Comparison of ENCODE assay signal across 35 cellular contexts in the genomic region with DNA sequence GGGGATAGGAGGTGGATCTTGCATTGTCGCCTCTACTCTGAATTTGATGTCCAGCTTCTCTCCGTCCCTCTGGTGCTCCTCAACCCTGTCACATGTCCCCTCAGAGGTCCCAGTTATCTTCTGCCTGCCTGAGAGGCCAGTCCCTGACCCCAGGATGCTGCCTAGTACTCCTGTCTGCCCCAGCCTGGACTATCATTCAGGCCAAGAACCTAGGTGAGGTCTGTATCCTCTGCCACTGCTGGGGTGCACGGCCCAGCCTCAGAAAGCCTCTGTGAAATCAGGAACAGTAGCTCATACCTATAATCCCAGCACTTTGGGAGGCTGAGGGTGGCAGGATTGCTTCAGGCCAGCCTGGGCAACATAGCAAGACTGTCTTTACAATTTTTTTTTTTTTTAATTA. TPM values are rescaled to one million over a fixed set of nuclear protein-coding genes. Genes with fewer than 3 reads are reported as not detected.
DNase-seq lines count a peak whose midpoint lies in the region; ATAC-seq and TF ChIP-seq lines count a peak whose summit lies in the region.
"Had no signal": no experiment of that assay in that cellular context is flagged by ENCODE, and none has a peak within 500 bp of the region (broad histone marks: within the 10 kb centered on the region; RNA-seq: fewer than 3 reads in every experiment).

No MANE protein-coding gene starts in this region.

- H3K4me1 Mint-ChIP-seq in activated CD8-positive, alpha-beta memory T cell treated with anti-CD3 and anti-CD28 coated beads, Interleukin-2, amount 10 ng/mL, durations not matched to agents 7 days and 5 days, result peaks cover 15% of the 10 kb centered on the region
- H3K4me1 Mint-ChIP-seq: mesothelial cell of epicardium had no signal

- no peak overlapping the region for H3K27ac ChIP-seq in HEK293 (ENCODE audit: extremely low read depth, low read depth, low read length)
- no peak overlapping the region for H3K27ac ChIP-seq in SK-N-SH (ENCODE audit: low read depth in 2 of 2, low read length in 1 of 2)
- H3K27ac ChIP-seq: brain microvascular endothelial cell, epithelial cell of prostate, neutrophil, right lobe of liver, suprapubic skin had no signal

- H3K4me2 ChIP-seq in SK-N-SH, result no peak overlapping the region

- H3K9ac ChIP-seq in SK-N-SH, result no peak overlapping the region

- H3K36me3 ChIP-seq in HEK293 (ENCODE audit: control insufficient read depth in 2 of 2, insufficient read depth in 1 of 2, low read length in 2 of 2) (peaks cover 4 to 42% of the 10 kb centered on the region in 2 experiments; a peak in 2 of 3 replicates), SK-N-SH (replicated peaks in 1 of 2; ENCODE audit: control insufficient read depth in 1 of 2, insufficient read depth in 2 of 2, low read length in 1 of 2) (peaks cover 3 to 13% of the 10 kb centered on the region in 2 experiments)

- no peak for TF ChIP-seq RAD21 in SK-N-SH (IDR thresholded peaks at IDR 0.05; ENCODE audit: low read length)

- DNase-seq in activated CD8-positive, alpha-beta memory T cell treated with anti-CD3 and anti-CD28 coated beads, Interleukin-2, amount 50 U/mL, for 48 hours, result peak; percentile 42
- no peak for DNase-seq in activated CD8-positive, alpha-beta memory T cell treated with anti-CD3 and anti-CD28 coated beads, Interleukin-2, amount 10 ng/mL, durations not matched to agents 7 days and 5 days
- peak; percentile 2 for DNase-seq in NAMALWA (ENCODE audit: low spot score)
- DNase-seq in SK-N-SH, result no peak
- no peak for DNase-seq in MV-4-11 (lab: John Stamatoyannopoulos, UW)
- no peak for DNase-seq in stimulated activated CD8-positive, alpha-beta memory T cell treated with anti-CD3 and anti-CD28 coated beads, Interleukin-4, amount 100 ng/mL, for 48 hours
- DNase-seq: 8988T; activated B cell treated with CpG ODN at 0.5 μM for 24 hours; activated CD4-positive, alpha-beta T cell treated with anti-CD3 and anti-CD28 coated beads, Interleukin-2, amount 50 U/mL, for 1 hour; activated naive CD4-positive, alpha-beta T cell treated with anti-CD3 and anti-CD28 coated beads, Interleukin-2, amount 10 ng/mL, durations not matched to agents 7 days and 5 days; amniotic stem cell; brain microvascular endothelial cell; DMS153; effector CD8-positive, alpha-beta T cell; HCEC 1CT; naive B cell; NCI-H1417 treated with DMSO at 0.1 percent for 48 hours; NCI-H774; right lobe of liver; stimulated activated CD4-positive, alpha-beta T cell treated with anti-CD3 and anti-CD28 coated beads, Interleukin-4, amount 100 ng/mL, for 24 hours; stimulated activated naive B cell treated with anti-CD40 and anti-IgM and Interleukin-4, amounts not matched to agents 10 μg/mL and 1 μg/mL and 100 μg/mL, for 72 hours; T-helper 1 cell had no signal

- no peak overlapping the region for H2AFZ ChIP-seq in SK-N-SH (ENCODE audit: low read depth)

- ATAC-seq in activated CD8-positive, alpha-beta memory T cell treated with anti-CD3 and anti-CD28 coated beads, Interleukin-2, amount 10 ng/mL, durations not matched to agents 7 days and 5 days, result no peak
- ATAC-seq in GM19351 (IDR thresholded peaks at IDR 0.05; ENCODE audit: unreplicated experiment), result no peak

- no peaks in the 10 kb centered on the region for H3K27me3 ChIP-seq in SK-N-SH (ENCODE audit: insufficient read depth)
- H3K27me3 ChIP-seq: brain microvascular endothelial cell, neutrophil, right lobe of liver, suprapubic skin had no signal

- CTCF ChIA-PET in activated CD8-positive, alpha-beta memory T cell treated with anti-CD3 and anti-CD28 coated beads, Interleukin-2, amount 10 ng/mL, durations not matched to agents 7 days and 5 days (lab: Charles Lee), result interaction anchor here (1.6 to 2.0 kb wide), 2 partner anchors 10 to 23 kb away, joined by 5 to 7 read pairs; no protein-coding TSS in a partner anchor
- CTCF ChIA-PET in HEK293 (lab: Yijun Ruan, JAX), result interaction anchor here (0.5 to 0.7 kb wide), 4 partner anchors 16 to 285 kb away, joined by 3 to 4 read pairs (median 4); partner anchors contain the start of genes BAG1 and CHMP5
- CTCF ChIA-PET in SK-N-SH (lab: Yijun Ruan, JAX), result interaction anchor here (0.9 to 1.8 kb wide), 4 partner anchors 8 to 23 kb away, joined by 3 to 5 read pairs (median 4); partner anchors contain the start of genes BAG1 and SPINK4

- H3K9me3 Mint-ChIP-seq in activated CD8-positive, alpha-beta memory T cell treated with anti-CD3 and anti-CD28 coated beads, Interleukin-2, amount 10 ng/mL, durations not matched to agents 7 days and 5 days (ENCODE audit: low read depth), result no peaks in the 10 kb centered on the region
- H3K9me3 Mint-ChIP-seq: activated B cell treated with CpG ODN at 0.5 μM for 24 hours; activated naive CD4-positive, alpha-beta T cell treated with anti-CD3 and anti-CD28 coated beads, Interleukin-2, amount 10 ng/mL, durations not matched to agents 7 days and 5 days; activated T-helper 1 cell treated with anti-CD3 and anti-CD28 coated beads, Interleukin-12 subunit alpha, Interleukin-12 subunit beta, Interleukin-2, Interleukin-4 antibody, amounts not matched to agents 30 ng/mL and 10 ng/mL and 1 ng/mL, durations not matched to agents 14 hours and 24 hours and 36 hours; mesothelial cell of epicardium; naive B cell; stimulated activated naive B cell treated with anti-CD40 and anti-IgM and Interleukin-4, amounts not matched to agents 10 μg/mL and 1 μg/mL and 100 μg/mL, for 72 hours had no signal

- no peaks in the 10 kb centered on the region for H3K79me2 ChIP-seq in SK-N-SH (ENCODE audit: insufficient read depth)

- H3K9me3 ChIP-seq in HEK293 (ENCODE audit: control insufficient read depth, insufficient read depth, low read depth, low read length), result no peaks in the 10 kb centered on the region
- no peaks in the 10 kb centered on the region for H3K9me3 ChIP-seq in SK-N-SH
- H3K9me3 ChIP-seq: neutrophil, right lobe of liver, suprapubic skin had no signal

- no peaks in the 10 kb centered on the region for H4K20me1 ChIP-seq in SK-N-SH (ENCODE audit: insufficient read depth)

- POLR2A ChIA-PET in HEK293 (lab: Yijun Ruan, JAX), result interaction anchor here (1.0 kb wide), 1 partner anchor 10 kb away, joined by 6 read pairs; no protein-coding TSS in a partner anchor
- POLR2A ChIA-PET in SK-N-SH (lab: Yijun Ruan, JAX), result no interaction called here

- WGBS in SK-N-SH (ENCODE audit: low lambda C conversion rate), result 100% methylated on average over 2 of the region's 3 CpGs

- H3K27ac Mint-ChIP-seq in activated CD8-positive, alpha-beta memory T cell treated with anti-CD3 and anti-CD28 coated beads, Interleukin-2, amount 10 ng/mL, durations not matched to agents 7 days and 5 days, result no peak overlapping the region
- H3K27ac Mint-ChIP-seq: activated B cell treated with CpG ODN at 0.5 μM for 24 hours; activated T-helper 1 cell treated with anti-CD3 and anti-CD28 coated beads, Interleukin-12 subunit alpha, Interleukin-12 subunit beta, Interleukin-2, Interleukin-4 antibody, amounts not matched to agents 30 ng/mL and 10 ng/mL and 1 ng/mL, durations not matched to agents 14 hours and 24 hours and 36 hours; mesothelial cell of epicardium; progenitor cell of endocrine pancreas had no signal

- H3K27me3 Mint-ChIP-seq in activated CD8-positive, alpha-beta memory T cell treated with anti-CD3 and anti-CD28 coated beads, Interleukin-2, amount 10 ng/mL, durations not matched to agents 7 days and 5 days, result no peaks in the 10 kb centered on the region
- H3K27me3 Mint-ChIP-seq: activated B cell treated with CpG ODN at 0.5 μM for 24 hours; activated naive CD4-positive, alpha-beta T cell treated with anti-CD3 and anti-CD28 coated beads, Interleukin-2, amount 10 ng/mL, durations not matched to agents 7 days and 5 days; naive B cell; progenitor cell of endocrine pancreas; stimulated activated naive B cell treated with anti-CD40 and anti-IgM and Interleukin-4, amounts not matched to agents 10 μg/mL and 1 μg/mL and 100 μg/mL, for 72 hours had no signal

- H3F3A ChIP-seq in SK-N-SH (replicated peaks; ENCODE audit: insufficient read depth), result peaks cover 5% of the 10 kb centered on the region

- H3K4me3 ChIP-seq in HEK293 (ENCODE audit: low read depth, low read length) (no peak overlapping the region), SK-N-SH (ENCODE audit: low read depth in 2 of 2, low read length in 1 of 2) (no peak overlapping the region)
- H3K4me3 ChIP-seq: right lobe of liver, suprapubic skin had no signal

- H3K4me3 Mint-ChIP-seq in activated CD8-positive, alpha-beta memory T cell treated with anti-CD3 and anti-CD28 coated beads, Interleukin-2, amount 10 ng/mL, durations not matched to agents 7 days and 5 days, result no peak overlapping the region
- H3K4me3 Mint-ChIP-seq: activated B cell treated with CpG ODN at 0.5 μM for 24 hours; activated naive CD4-positive, alpha-beta T cell treated with anti-CD3 and anti-CD28 coated beads, Interleukin-2, amount 10 ng/mL, durations not matched to agents 7 days and 5 days; activated T-helper 1 cell treated with anti-CD3 and anti-CD28 coated beads, Interleukin-12 subunit alpha, Interleukin-12 subunit beta, Interleukin-2, Interleukin-4 antibody, amounts not matched to agents 30 ng/mL and 10 ng/mL and 1 ng/mL, durations not matched to agents 14 hours and 24 hours and 36 hours; mesothelial cell of epicardium; naive B cell; stimulated activated naive B cell treated with anti-CD40 and anti-IgM and Interleukin-4, amounts not matched to agents 10 μg/mL and 1 μg/mL and 100 μg/mL, for 72 hours had no signal

- TF ChIP-seq EP300 in SK-N-SH (IDR thresholded peaks at IDR 0.05; ENCODE audit: borderline replicate concordance in 1 of 2, low read depth in 1 of 2, low read length in 1 of 2), result no peak

- H3K9me2 ChIP-seq in SK-N-SH, result no peaks in the 10 kb centered on the region

- H3K36me3 Mint-ChIP-seq in activated CD8-positive, alpha-beta memory T cell treated with anti-CD3 and anti-CD28 coated beads, Interleukin-2, amount 10 ng/mL, durations not matched to agents 7 days and 5 days, result peaks cover 11% of the 10 kb centered on the region

- no peak for TF ChIP-seq CTCF in HEK293 (tag by site-specific recombination; IDR thresholded peaks at IDR 0.05)
- TF ChIP-seq CTCF in SK-N-SH (IDR thresholded peaks at IDR 0.05), result no peak

- H3K4me1 ChIP-seq in HEK293 (ENCODE audit: control insufficient read depth, insufficient read depth, low read length), result no peaks in the 10 kb centered on the region
- no peaks in the 10 kb centered on the region; a peak in 1 of 4 replicates for H3K4me1 ChIP-seq in SK-N-SH (ENCODE audit: control insufficient read depth in 1 of 2, insufficient read depth in 2 of 2, low read depth in 1 of 2, low read length in 1 of 2)
- H3K4me1 ChIP-seq: right lobe of liver had no signal

RNA-seq across cellular contexts. Expression of gene SPINK4, which starts 8.6 kb away (rescaled TPM):
- not detected for total RNA-seq in activated CD8-positive, alpha-beta memory T cell treated with anti-CD3 and anti-CD28 coated beads, Interleukin-2, amount 10 ng/mL, durations not matched to agents 7 days and 5 days
- polyA plus RNA-seq in SK-N-SH (2012; rRNA removed), result not detected in 2 replicates
- 0.14 and 0.16 TPM in 2 replicates for polyA plus RNA-seq in SK-N-SH (2012; cell fraction: cytosol; rRNA removed)
- not detected in 2 replicates for polyA plus RNA-seq in SK-N-SH (2012; cell fraction: nucleus; rRNA removed)
- total RNA-seq: activated B cell treated with CpG ODN at 0.5 μM for 24 hours; activated T-helper 1 cell treated with anti-CD3 and anti-CD28 coated beads, Interleukin-12 subunit alpha, Interleukin-12 subunit beta, Interleukin-2, Interleukin-4 antibody, amounts not matched to agents 30 ng/mL and 10 ng/mL and 1 ng/mL, durations not matched to agents 14 hours and 24 hours and 36 hours; mesothelial cell of epicardium; progenitor cell of endocrine pancreas; right lobe of liver; RPMI7951; SK-MEL-5; suprapubic skin; urinary bladder had no signal
- polyA plus RNA-seq: keratinocyte, liver had no signal

RNA-seq across cellular contexts. Expression of gene BAG1, which starts 15.9 kb away (rescaled TPM):
- total RNA-seq in activated CD8-positive, alpha-beta memory T cell treated with anti-CD3 and anti-CD28 coated beads, Interleukin-2, amount 10 ng/mL, durations not matched to agents 7 days and 5 days, result 10 to 100 TPM; 74.9 to 81.0 TPM
- polyA plus RNA-seq in SK-N-SH (2012; rRNA removed), result 40.0 and 49.9 TPM in 2 replicates
- polyA plus RNA-seq in SK-N-SH (2012; cell fraction: cytosol; rRNA removed), result 53.2 and 62.9 TPM in 2 replicates
- polyA plus RNA-seq in SK-N-SH (2012; cell fraction: nucleus; rRNA removed), result 21.4 and 31.7 TPM in 2 replicates

RNA-seq across cellular contexts. Expression of gene CHMP5, which starts 16.2 kb away (rescaled TPM):
- 100 to 1,000 TPM; 114 to 130 TPM for total RNA-seq in activated CD8-positive, alpha-beta memory T cell treated with anti-CD3 and anti-CD28 coated beads, Interleukin-2, amount 10 ng/mL, durations not matched to agents 7 days and 5 days
- 88.3 and 112 TPM in 2 replicates for polyA plus RNA-seq in SK-N-SH (2012; rRNA removed)
- 142 and 205 TPM in 2 replicates for polyA plus RNA-seq in SK-N-SH (2012; cell fraction: cytosol; rRNA removed)
- 32.2 and 59.9 TPM in 2 replicates for polyA plus RNA-seq in SK-N-SH (2012; cell fraction: nucleus; rRNA removed)

RNA-seq across cellular contexts. Expression of gene NFX1, which starts 41.7 kb away (rescaled TPM):
- total RNA-seq in activated CD8-positive, alpha-beta memory T cell treated with anti-CD3 and anti-CD28 coated beads, Interleukin-2, amount 10 ng/mL, durations not matched to agents 7 days and 5 days, result 10 to 100 TPM; 46.3 to 48.1 TPM
- 19.6 and 27.6 TPM in 2 replicates for polyA plus RNA-seq in SK-N-SH (2012; rRNA removed)
- 17.3 and 18.6 TPM in 2 replicates for polyA plus RNA-seq in SK-N-SH (2012; cell fraction: cytosol; rRNA removed)
- polyA plus RNA-seq in SK-N-SH (2012; cell fraction: nucleus; rRNA removed), result 30.8 and 45.4 TPM in 2 replicates

Comparison
In these comparisons a context has a peak if more than half of its experiments do, and no peak if none do; other contexts are left out.
1. DNase-seq: peak in activated CD8-positive, alpha-beta memory T cell treated with anti-CD3 and anti-CD28 coated beads, Interleukin-2, amount 50 U/mL, for 48 hours (single experiment) and NAMALWA (single experiment); none in activated CD8-positive, alpha-beta memory T cell treated with anti-CD3 and anti-CD28 coated beads, Interleukin-2, amount 10 ng/mL, durations not matched to agents 7 days and 5 days (single experiment), SK-N-SH (single experiment), MV-4-11 (single experiment) and stimulated activated CD8-positive, alpha-beta memory T cell treated with anti-CD3 and anti-CD28 coated beads, Interleukin-4, amount 100 ng/mL, for 48 hours (single experiment).